In the genomic region with DNA sequence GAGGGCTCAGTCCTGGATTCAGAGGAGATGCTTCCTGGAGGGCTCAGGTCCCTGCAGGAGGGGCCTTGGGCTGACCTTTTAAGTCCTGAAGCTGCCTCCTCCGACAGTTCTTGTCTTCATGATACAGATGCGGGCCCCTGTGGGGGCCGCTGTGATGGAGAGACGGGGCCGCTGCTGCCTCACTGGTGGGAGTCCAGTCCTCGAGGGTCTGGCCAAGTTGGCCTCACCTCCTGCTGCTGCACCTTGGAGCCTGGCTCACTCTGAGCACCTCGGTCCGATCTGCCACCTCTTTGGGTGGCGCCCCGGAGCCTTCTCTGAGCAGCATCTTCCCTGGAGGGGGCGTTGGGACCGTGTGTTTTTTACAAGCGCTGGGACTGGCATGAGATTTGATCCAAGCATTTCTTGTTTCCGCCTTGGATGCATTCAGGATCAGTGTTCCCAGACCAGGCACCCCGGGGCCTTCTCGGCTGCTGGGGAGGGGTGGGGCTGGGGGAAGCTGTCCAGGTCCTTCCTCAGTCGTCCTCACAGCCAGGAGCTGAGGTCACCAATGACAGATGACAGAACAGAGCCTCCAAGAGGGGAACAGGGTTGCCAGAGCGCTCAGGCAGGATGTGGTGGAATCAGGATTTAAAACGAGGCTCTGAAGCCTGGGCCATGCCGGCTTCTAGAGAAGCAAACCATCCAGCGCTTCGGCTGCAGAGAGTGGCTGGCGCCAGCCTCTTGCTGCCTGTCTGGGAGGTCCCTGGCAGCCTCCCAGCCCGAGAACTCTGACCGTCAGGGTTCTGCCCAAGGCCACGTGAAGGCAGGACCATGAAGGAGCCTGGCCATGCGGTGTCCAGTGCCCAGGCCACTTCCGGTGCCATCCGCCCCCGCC, we compare ENCODE assay signal across 21 cellular contexts.
A peak's percentile ranks its signal among the peaks of the same experiment; 100 is the strongest.
DNase-seq lines count a peak whose midpoint lies in the region; FAIRE-seq and TF ChIP-seq lines count a peak whose summit lies in the region.
"Had no signal": no experiment of that assay in that cellular context is flagged by ENCODE, and none has a peak within 500 bp of the region (broad histone marks: within the 10 kb centered on the region; RNA-seq: fewer than 3 reads in every experiment).

No MANE protein-coding gene starts in this region.

- H3K27me3 Mint-ChIP-seq in H9 (ENCODE audit: low read depth), result peaks cover 3% of the 10 kb centered on the region

- no peak overlapping the region for H3K14ac ChIP-seq in H9 (ENCODE audit: insufficient read depth, low read length)

- H2AFZ ChIP-seq in H9 (ENCODE audit: low read length), result no peak overlapping the region

- no peak overlapping the region for H3K23ac ChIP-seq in H9 (ENCODE audit: insufficient read length, low read depth, low read length)

- no peaks in the 10 kb centered on the region for H3K36me3 ChIP-seq in sigmoid colon
- H3K36me3 ChIP-seq: thoracic aorta had no signal

- H3K23me2 ChIP-seq in H9 (ENCODE audit: insufficient read length, low read depth, low read length, poor library complexity, severe bottlenecking), result no peaks in the 10 kb centered on the region

- no peak overlapping the region for H3K4me2 ChIP-seq in H9 (ENCODE audit: insufficient read depth, insufficient read length, low read length)

- peaks cover 0 to 6% of the 10 kb centered on the region in 2 experiments; a peak in 2 of 4 replicates for H3K4me1 Mint-ChIP-seq in H9

- intact Hi-C loops in sigmoid colon (cut with DNase I), result no loop called here

- H3K4me3 Mint-ChIP-seq in H9, result no peak overlapping the region
- H3K4me3 Mint-ChIP-seq: CD8-positive, alpha-beta memory T cell; natural killer cell; stimulated activated naive B cell treated with anti-CD40 and anti-IgM and Interleukin-4, amounts not matched to agents 10 μg/mL and 1 μg/mL and 100 μg/mL, for 72 hours had no signal

- H2BK120ac ChIP-seq in H9 (ENCODE audit: low read depth, low read length, poor library complexity, severe bottlenecking), result no peak overlapping the region

- no peak overlapping the region for H2BK5ac ChIP-seq in H9 (ENCODE audit: insufficient read length, low read length)

- H3K27ac ChIP-seq in sigmoid colon (no peak overlapping the region), H9 (ENCODE audit: insufficient read length, low read depth, low read length) (no peak overlapping the region)
- H3K27ac ChIP-seq: thoracic aorta had no signal

- no peak overlapping the region for H4K8ac ChIP-seq in H9 (replicated peaks; ENCODE audit: insufficient read length, low read depth, low read length)

- no peak overlapping the region for H3T11ph ChIP-seq in H9 (ENCODE audit: low read length)

- DNase-seq in AG08395 (ENCODE audit: low spot score) (peak; percentile 33), C1 segment of cervical spinal cord (lab: John Stamatoyannopoulos, UW) (peak in 9 of 14 donors; percentile 18 to 70 (median 35)), RCC 7860 (ENCODE audit: low spot score) (peak; percentile 22), foreskin fibroblast (peak; percentile 6 to 20), sigmoid colon (no peak), H9 (no peak), NCI-H2171 treated with DMSO at 0.1 percent for 48 hours (lab: John Stamatoyannopoulos, UW) (no peak), NCI-H1092 (lab: John Stamatoyannopoulos, UW) (no peak)
- DNase-seq: activated CD4-positive, alpha-beta T cell treated with anti-CD3 and anti-CD28 coated beads for 48 hours; activated CD8-positive, alpha-beta memory T cell treated with anti-CD3 and anti-CD28 coated beads, Interleukin-2, amount 50 U/mL, for 48 hours; activated effector memory CD4-positive, alpha-beta T cell treated with Interleukin-2 at 50 U/mL for 16 hours; amniotic stem cell; CD8-positive, alpha-beta memory T cell; HCEC 1CT; left colon; natural killer cell; NCI-H1417 treated with DMSO at 0.1 percent for 48 hours; SIG-M5; stimulated activated CD4-positive, alpha-beta T cell treated with anti-CD3 and anti-CD28 coated beads, Interleukin-1b, Interleukin-23, amount 100 ng/mL, for 48 hours; stimulated activated naive B cell treated with anti-CD40 and anti-IgM and Interleukin-4, amounts not matched to agents 10 μg/mL and 1 μg/mL and 100 μg/mL, for 72 hours had no signal

- 63 to 70% methylated on average over 30 of the region's 30 CpGs for WGBS in sigmoid colon, 2 donors
- WGBS in H9 (ENCODE audit: extremely low coverage, insufficient read length, low lambda C conversion rate), result no CpG with 5 or more reads among the region's 30 CpGs

- H3K4me3 ChIP-seq in foreskin fibroblast (ENCODE audit: low read depth in 1 of 2, low read length in 2 of 2), result no peak overlapping the region
- no peak overlapping the region for H3K4me3 ChIP-seq in sigmoid colon
- H3K4me3 ChIP-seq: thoracic aorta had no signal

- H3K4me1 ChIP-seq in sigmoid colon (peaks cover 0 to 8% (median 3%) of the 10 kb centered on the region in 4 donors), H9 (ENCODE audit: insufficient read depth, low read length) (no peaks in the 10 kb centered on the region)

- no peaks in the 10 kb centered on the region for H3K9me3 Mint-ChIP-seq in H9
- H3K9me3 Mint-ChIP-seq: CD8-positive, alpha-beta memory T cell; natural killer cell; stimulated activated naive B cell treated with anti-CD40 and anti-IgM and Interleukin-4, amounts not matched to agents 10 μg/mL and 1 μg/mL and 100 μg/mL, for 72 hours had no signal

- H3K4ac ChIP-seq in H9 (ENCODE audit: low read depth, low read length), result no peak overlapping the region

- H3K56ac ChIP-seq in H9 (ENCODE audit: insufficient read length, low read depth, low read length), result no peak overlapping the region

- H4K5ac ChIP-seq in H9 (ENCODE audit: insufficient read length, low read depth, low read length), result no peak overlapping the region

- no peak overlapping the region; a peak in 1 of 7 replicates for H3K27ac Mint-ChIP-seq in H9
- H3K27ac Mint-ChIP-seq: natural killer cell; stimulated activated naive B cell treated with anti-CD40 and anti-IgM and Interleukin-4, amounts not matched to agents 10 μg/mL and 1 μg/mL and 100 μg/mL, for 72 hours had no signal

- H3K36me3 Mint-ChIP-seq in H9 (ENCODE audit: insufficient read depth in 1 of 3, low read depth in 3 of 3), result peaks cover 0 to 8% (median 4%) of the 10 kb centered on the region in 3 experiments; a peak in 3 of 7 replicates
- H3K36me3 Mint-ChIP-seq: CD8-positive, alpha-beta memory T cell; natural killer cell; stimulated activated naive B cell treated with anti-CD40 and anti-IgM and Interleukin-4, amounts not matched to agents 10 μg/mL and 1 μg/mL and 100 μg/mL, for 72 hours had no signal

- H3K27me3 ChIP-seq in sigmoid colon (peaks cover 0 to 91% (median 26%) of the 10 kb centered on the region in 3 donors), H9 (ENCODE audit: insufficient read depth, low read length) (no peaks in the 10 kb centered on the region)

- H3K18ac ChIP-seq in H9 (ENCODE audit: insufficient read length, low read depth, low read length), result no peak overlapping the region

- H2BK20ac ChIP-seq in H9 (ENCODE audit: low read depth, low read length, poor library complexity, severe bottlenecking), result no peak overlapping the region

- no peak for FAIRE-seq in RCC 7860 (lab: Jason Lieb, UNC)

- no peak overlapping the region for H2AK5ac ChIP-seq in H9 (ENCODE audit: insufficient read length, low read length)

- H3K79me1 ChIP-seq in H9 (ENCODE audit: insufficient read depth, low read depth, low read length, poor library complexity, severe bottlenecking), result no peaks in the 10 kb centered on the region

- H3K9ac ChIP-seq in H9 (ENCODE audit: extremely low read depth, insufficient read length, low read length), result no peak overlapping the region

- no peak overlapping the region for H2BK15ac ChIP-seq in H9 (ENCODE audit: low read depth, low read length)

- H3K79me2 ChIP-seq in H9 (ENCODE audit: insufficient read depth, low read length), result no peaks in the 10 kb centered on the region

- no peak for TF ChIP-seq EP300 in sigmoid colon (IDR thresholded peaks at IDR 0.05)

- no peak overlapping the region for H2BK12ac ChIP-seq in H9 (ENCODE audit: insufficient read length, low read depth, low read length)

- no peak for TF ChIP-seq POLR2A in sigmoid colon (IDR thresholded peaks at IDR 0.05)

- no peaks in the 10 kb centered on the region for H3K9me3 ChIP-seq in sigmoid colon
- no peaks in the 10 kb centered on the region for H3K9me3 ChIP-seq in H9 (ENCODE audit: control insufficient read depth, low read depth, low read length)
- H3K9me3 ChIP-seq: thoracic aorta had no signal

- TF ChIP-seq CTCF in foreskin fibroblast (IDR thresholded peaks at IDR 0.05; ENCODE audit: low read depth, low read length) (no peak), sigmoid colon (IDR thresholded peaks at IDR 0.05) (no peak), H9 (conservative IDR thresholded peaks at IDR 0.05) (no peak)

- H4K20me1 ChIP-seq in H9 (ENCODE audit: control insufficient read depth, insufficient read depth, insufficient read length), result no peaks in the 10 kb centered on the region

- H4K91ac ChIP-seq in H9 (ENCODE audit: insufficient read length, low read depth, low read length), result no peak overlapping the region

Comparison
In these comparisons a context has a peak if more than half of its experiments do, and no peak if none do; other contexts are left out.
1. DNase-seq: peak in AG08395 (single experiment), C1 segment of cervical spinal cord (9 of 14), RCC 7860 (single experiment) and foreskin fibroblast (2 of 2); none in sigmoid colon (single experiment), H9 (single experiment), NCI-H2171 treated with DMSO at 0.1 percent for 48 hours (single experiment) and NCI-H1092 (single experiment).